In genomic region chr15:24039683-24040082, GRCh38 we compare ENCODE assay signal across 1 cellular context.
TF ChIP-seq lines count a peak whose summit lies in the region.

No MANE protein-coding gene starts in this region.

TF ChIP-seq in H1, 55 proteins besides CTCF, POLR2A, EP300 and RAD21:
- TF ChIP-seq CBX5 (IDR thresholded peaks at IDR 0.05; ENCODE audit: low read depth, low read length) (no peak), ASH2L (IDR thresholded peaks at IDR 0.05; ENCODE audit: low read length) (no peak), POLR2AphosphoS5 (IDR thresholded peaks at IDR 0.05; ENCODE audit: low read depth, low read length) (no peak), MAFK (IDR thresholded peaks at IDR 0.05; ENCODE audit: low read depth, low read length) (no peak), SP1 (IDR thresholded peaks at IDR 0.05; ENCODE audit: low read depth, low read length) (no peak), RFX5 (IDR thresholded peaks at IDR 0.05; ENCODE audit: borderline replicate concordance, low read depth, low read length) (no peak), KDM5A (IDR thresholded peaks at IDR 0.05; ENCODE audit: low read length) (no peak)
